ENCODE assay signal across 8 cellular contexts in genomic region chr19:17841810-17842662, GRCh38. TPM values are rescaled to one million over a fixed set of nuclear protein-coding genes. Genes with fewer than 3 reads are reported as not detected.
DNase-seq lines count a peak whose midpoint lies in the region; ATAC-seq and TF ChIP-seq lines count a peak whose summit lies in the region.

No MANE protein-coding gene starts in this region.

- DNase-seq in DMS79 (lab: John Stamatoyannopoulos, UW): peak; percentile 49
- DNase-seq in NCI-H2171 (lab: John Stamatoyannopoulos, UW): peak; percentile 83
- DNase-seq in activated CD8-positive, alpha-beta memory T cell treated with anti-CD3 and anti-CD28 coated beads for 24 hours: peak; percentile 83
- peak; percentile 42 for DNase-seq in epithelial cell of proximal tubule (ENCODE audit: low read depth)
- DNase-seq in mucosa of descending colon: peak; percentile 74 to 84 (median 81)
- DNase-seq in stimulated activated CD8-positive, alpha-beta memory T cell treated with anti-CD3 and anti-CD28 coated beads, Interleukin-7, amount 100 ng/mL, for 4 hours (ENCODE audit: low read depth in 2 of 2): peak; percentile 24 to 32
- no peak for DNase-seq in HuH-7.5 (ENCODE audit: low spot score)

- H3K4me1 ChIP-seq in mucosa of descending colon (ENCODE audit: low read depth): peaks cover 7% of the 10 kb centered on the region

- TF ChIP-seq CTCF in epithelial cell of proximal tubule (conservative IDR thresholded peaks at IDR 0.05; ENCODE audit: low read depth, low read length): no peak
- TF ChIP-seq CTCF in mucosa of descending colon (IDR thresholded peaks at IDR 0.05): no peak

- no peaks in the 10 kb centered on the region for H3K9me3 ChIP-seq in mucosa of descending colon

- H3K4me3 ChIP-seq in epithelial cell of proximal tubule (ENCODE audit: low read depth, low read length) (peak overlapping the region; percentile 55), mucosa of descending colon (no peak overlapping the region)

- intact Hi-C loops in mucosa of descending colon (cut with DNase I, micrococcal nuclease): no loop called here

- ATAC-seq in mucosa of descending colon: peak; percentile 92
- no peak for ATAC-seq in HG02642 (IDR thresholded peaks at IDR 0.05; ENCODE audit: poor library complexity, unreplicated experiment)

- H3K36me3 ChIP-seq in mucosa of descending colon (ENCODE audit: low read depth): no peaks in the 10 kb centered on the region

RNA-seq across cellular contexts. Expression of gene JAK3, which starts 5.7 kb away (rescaled TPM):
- total RNA-seq in epithelial cell of proximal tubule (5.3 and 8.0 TPM in 2 replicates), mucosa of descending colon (1 to 10 TPM; 3.1 to 9.1 (median 5.4) TPM)

RNA-seq across cellular contexts. Expression of gene RPL18A, which starts 17.7 kb away (rescaled TPM):
- total RNA-seq in epithelial cell of proximal tubule (1,780 and 2,411 TPM in 2 replicates), mucosa of descending colon (1,000 to 10,000 TPM; 1,368 to 1,650 (median 1,462) TPM)

RNA-seq across cellular contexts. Expression of gene INSL3, which starts 20.7 kb away (rescaled TPM):
- not detected in 2 replicates for total RNA-seq in epithelial cell of proximal tubule
- not detected for total RNA-seq in mucosa of descending colon

RNA-seq across cellular contexts. Expression of gene SLC5A5, which starts 29.7 kb away (rescaled TPM):
- total RNA-seq in epithelial cell of proximal tubule (not detected in 2 replicates), mucosa of descending colon (under 1 TPM in 1 of 3 donors, not detected in 2; 0.19 TPM)

RNA-seq across cellular contexts. Expression of gene B3GNT3, which starts 47.1 kb away (rescaled TPM):
- 11.1 and 17.3 TPM in 2 replicates for total RNA-seq in epithelial cell of proximal tubule
- total RNA-seq in mucosa of descending colon: 100 to 1,000 TPM in 2 of 3 donors, 10 to 100 TPM in 1; 77.6 to 205 (median 189) TPM
